ENCODE assay signal across 8 cellular contexts in genomic region chr10:47553214-47553859, GRCh38. TPM values are rescaled to one million over a fixed set of nuclear protein-coding genes. Genes with fewer than 3 reads are reported as not detected.
DNase-seq lines count a peak whose midpoint lies in the region; ATAC-seq and TF ChIP-seq lines count a peak whose summit lies in the region.
"Not testable (repeated sequence)": the region's sequence is repeated elsewhere in the genome, so short reads cannot be mapped to it uniquely, and the experiment has no call there.

No MANE protein-coding gene starts in this region.

- not testable (repeated sequence) for H3K27me3 Mint-ChIP-seq in chondrocyte (ENCODE audit: low read depth)

- H3K4me1 Mint-ChIP-seq in chondrocyte (ENCODE audit: low read depth): peaks cover 11% of the 10 kb centered on the region

- peak; percentile 92 for ATAC-seq in HG03354 (IDR thresholded peaks at IDR 0.05; ENCODE audit: poor library complexity, severe bottlenecking, unreplicated experiment)

- H3K4me3 Mint-ChIP-seq in chondrocyte (ENCODE audit: unreplicated experiment): peak overlapping the region; percentile 100

- peak; percentile 75 for TF ChIP-seq POLR2A in GM19193 (IDR thresholded peaks at IDR 0.05; ENCODE audit: extremely low read depth, insufficient read depth, insufficient read length)

- not testable (repeated sequence) for H3K9me3 Mint-ChIP-seq in chondrocyte (ENCODE audit: low read depth)

- not testable (repeated sequence) for H3K27me3 ChIP-seq in kidney epithelial cell (ENCODE audit: control insufficient read depth, insufficient read depth, low read length)

- H3K4me3 ChIP-seq in kidney epithelial cell (ENCODE audit: low read depth, low read length): peak overlapping the region; percentile 57

- peak overlapping the region; percentile 98 for H3K27ac Mint-ChIP-seq in chondrocyte (ENCODE audit: unreplicated experiment)

- peak; percentile 19 for DNase-seq in AG09319 (ENCODE audit: extremely low read depth, low read depth)
- DNase-seq in NCI-H345 treated with DMSO at 0.1 percent for 48 hours (lab: John Stamatoyannopoulos, UW; ENCODE audit: unreplicated experiment): peak; percentile 27
- DNase-seq in activated CD4-positive, alpha-beta T cell treated with anti-CD3 and anti-CD28 coated beads for 1 hour: peak; percentile 69
- DNase-seq in chondrocyte (ENCODE audit: low spot score): peak; percentile 93
- DNase-seq in kidney epithelial cell (ENCODE audit: low read depth): not testable (repeated sequence)
- DNase-seq in stimulated activated CD4-positive, alpha-beta T cell treated with anti-CD3 and anti-CD28 coated beads, Interleukin-15, amount 100 ng/mL, for 1 hour (ENCODE audit: low read depth in 1 of 2, low spot score in 1 of 2): peak; percentile 55 to 76

- H3K36me3 Mint-ChIP-seq in chondrocyte (ENCODE audit: low read depth): not testable (repeated sequence)

- H3K36me3 ChIP-seq in kidney epithelial cell (ENCODE audit: control insufficient read depth, insufficient read depth, low read length): not testable (repeated sequence)

- not testable (repeated sequence) for TF ChIP-seq CTCF in AG09319 (IDR thresholded peaks at IDR 0.05; ENCODE audit: low read depth, low read length); chondrocyte (IDR thresholded peaks at IDR 0.05); kidney epithelial cell (IDR thresholded peaks at IDR 0.05; ENCODE audit: insufficient read depth, low read length, poor library complexity, severe bottlenecking)

RNA-seq across cellular contexts. Expression of gene AGAP9, which starts 29.9 kb away (rescaled TPM):
- total RNA-seq in chondrocyte (4.8 to 9.3 TPM (median 5.4 TPM) in 3 replicates), kidney epithelial cell (3.6 and 7.2 TPM in 2 replicates)
